Comparison of ENCODE assay signal across 10 cellular contexts in the genomic region with DNA sequence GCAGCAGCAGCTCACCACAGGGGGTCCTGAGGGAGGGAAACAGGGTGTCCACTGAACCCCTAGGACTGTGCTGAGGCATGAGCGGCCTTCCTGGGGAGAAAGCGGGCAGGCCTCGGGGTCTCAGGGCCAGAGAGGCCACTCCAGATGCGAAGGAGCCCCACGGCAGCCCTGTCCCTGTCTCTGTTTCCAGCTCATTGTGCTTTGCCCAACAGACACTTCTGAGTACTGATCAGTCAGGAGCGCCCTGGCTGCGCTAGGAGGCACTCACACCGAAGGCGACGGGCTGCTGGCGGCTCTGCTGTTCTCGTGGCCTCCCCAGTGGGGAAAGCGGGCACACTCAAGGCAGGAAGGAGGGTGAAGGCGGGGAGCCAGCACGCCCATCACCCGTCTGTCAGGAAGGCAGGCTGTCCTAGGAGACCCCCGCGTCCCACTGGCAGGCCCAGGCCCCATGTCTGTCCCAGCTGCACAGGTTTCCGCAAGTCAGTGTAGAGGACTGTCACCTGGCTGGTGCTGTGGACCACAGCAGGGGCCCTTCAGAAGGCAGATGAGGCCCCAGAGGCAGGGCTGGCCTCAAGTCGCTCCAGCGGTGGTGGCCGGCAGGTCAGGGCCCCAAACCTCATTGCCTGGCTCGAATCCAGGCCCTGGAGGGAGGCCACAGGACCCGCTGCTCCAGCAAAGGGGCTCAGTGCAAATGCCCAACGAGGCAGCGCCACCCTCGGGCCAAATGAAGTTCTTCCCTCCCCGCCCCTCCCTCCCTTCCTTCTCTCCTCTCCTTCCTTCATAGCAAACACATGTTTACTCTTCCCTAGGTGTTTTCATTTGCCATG. TPM values are rescaled to one million over a fixed set of nuclear protein-coding genes. Genes with fewer than 3 reads are reported as not detected.
DNase-seq lines count a peak whose midpoint lies in the region; ATAC-seq, FAIRE-seq and TF ChIP-seq lines count a peak whose summit lies in the region.
"Had no signal": no experiment of that assay in that cellular context is flagged by ENCODE, and none has a peak within 500 bp of the region (broad histone marks: within the 10 kb centered on the region; RNA-seq: fewer than 3 reads in every experiment).

No MANE protein-coding gene starts in this region.

- ATAC-seq in GM21723 (IDR thresholded peaks at IDR 0.05; ENCODE audit: unreplicated experiment), result no peak

- H2BK12ac ChIP-seq in H9 (ENCODE audit: insufficient read length, low read depth, low read length), result no peak overlapping the region

- H3K9ac ChIP-seq in H9 (ENCODE audit: extremely low read depth, insufficient read length, low read length) (no peak overlapping the region), kidney (ENCODE audit: low read length in 2 of 2) (no peak overlapping the region)

- H3K4me3 ChIP-seq in Peyer's patch (peak overlapping the region; percentile 11 to 46 (median 32)), kidney (ENCODE audit: low read length in 2 of 2) (peak overlapping the region; percentile 34 to 52), small intestine (ENCODE audit: low read depth in 1 of 2, low read length in 2 of 2) (no peak overlapping the region)

- intact Hi-C loops in kidney (cut with DNase I), result no loop called here

- no peak overlapping the region for H3K56ac ChIP-seq in H9 (ENCODE audit: insufficient read length, low read depth, low read length)

- DNase-seq in DMS 273 (lab: John Stamatoyannopoulos, UW; ENCODE audit: unreplicated experiment) (peak; percentile 54), DMS 273 treated with DMSO at 0.1 percent for 48 hours (lab: John Stamatoyannopoulos, UW) (no peak), H9 (peak; percentile 82), Peyer's patch (peak; percentile 50 to 75 (median 73)), kidney (peak; percentile 73), small intestine (no peak), retina (no peak)

- H2AFZ ChIP-seq in H9 (ENCODE audit: low read length), result no peak overlapping the region

- H3K36me3 Mint-ChIP-seq in H9 (ENCODE audit: insufficient read depth in 1 of 3, low read depth in 3 of 3), result no peaks in the 10 kb centered on the region

- no peak overlapping the region for H3T11ph ChIP-seq in H9 (ENCODE audit: low read length)

- no peaks in the 10 kb centered on the region; the same call in none of the 2 replicates for H3K27me3 Mint-ChIP-seq in H9 (ENCODE audit: low read depth)

- TF ChIP-seq CTCF in H9 (conservative IDR thresholded peaks at IDR 0.05) (peak; percentile 73), Peyer's patch (IDR thresholded peaks at IDR 0.05) (peak in 4 of 6 experiments; percentile 42 to 54 (median 51)), kidney (IDR thresholded peaks at IDR 0.05; ENCODE audit: borderline replicate concordance, extremely low read depth, insufficient read depth) (peak; percentile 12)

- no peaks in the 10 kb centered on the region for H4K20me1 ChIP-seq in H9 (ENCODE audit: control insufficient read depth, insufficient read depth, insufficient read length)

- H3K79me2 ChIP-seq in H9 (ENCODE audit: insufficient read depth, low read length), result no peaks in the 10 kb centered on the region

- FAIRE-seq in kidney (lab: Jason Lieb, UNC), result no peak
- FAIRE-seq in small intestine (lab: Jason Lieb, UNC), result no peak
- FAIRE-seq: A204.1, islet of Langerhans had no signal

- no peak overlapping the region for H3K4me3 Mint-ChIP-seq in H9

- H3K27ac ChIP-seq in H9 (ENCODE audit: insufficient read length, low read depth, low read length) (no peak overlapping the region), Peyer's patch (peak overlapping the region in 2 of 4 donors; percentile 30 to 76), kidney (ENCODE audit: low read depth in 2 of 2, low read length in 2 of 2) (no peak overlapping the region), small intestine (ENCODE audit: low read depth in 1 of 2, low read length in 1 of 2) (no peak overlapping the region)

- H2AK5ac ChIP-seq in H9 (ENCODE audit: insufficient read length, low read length), result no peak overlapping the region

- H4K8ac ChIP-seq in H9 (replicated peaks; ENCODE audit: insufficient read length, low read depth, low read length), result no peak overlapping the region

- H3K4ac ChIP-seq in H9 (ENCODE audit: low read depth, low read length), result no peak overlapping the region

- no peaks in the 10 kb centered on the region for H3K23me2 ChIP-seq in H9 (ENCODE audit: insufficient read length, low read depth, low read length, poor library complexity, severe bottlenecking)

- no peak overlapping the region for H2BK15ac ChIP-seq in H9 (ENCODE audit: low read depth, low read length)

- H3K14ac ChIP-seq in H9 (ENCODE audit: insufficient read depth, low read length), result no peak overlapping the region

- H4K5ac ChIP-seq in H9 (ENCODE audit: insufficient read length, low read depth, low read length), result no peak overlapping the region

- H2BK20ac ChIP-seq in H9 (ENCODE audit: low read depth, low read length, poor library complexity, severe bottlenecking), result no peak overlapping the region

- peaks cover 0 to 1% of the 10 kb centered on the region in 2 experiments; a peak in 2 of 5 replicates for H3K9me3 Mint-ChIP-seq in H9

- no peaks in the 10 kb centered on the region for H3K36me3 ChIP-seq in Peyer's patch
- no peaks in the 10 kb centered on the region for H3K36me3 ChIP-seq in kidney (ENCODE audit: control insufficient read depth in 1 of 2, insufficient read depth in 2 of 2, low read length in 2 of 2)
- no peaks in the 10 kb centered on the region for H3K36me3 ChIP-seq in small intestine (ENCODE audit: control insufficient read depth in 2 of 2, insufficient read depth in 2 of 2, low read length in 2 of 2)

- no peak overlapping the region for H3K18ac ChIP-seq in H9 (ENCODE audit: insufficient read length, low read depth, low read length)

- H3K9me3 ChIP-seq in H9 (ENCODE audit: control insufficient read depth, low read depth, low read length) (no peaks in the 10 kb centered on the region), Peyer's patch (no peaks in the 10 kb centered on the region), kidney (ENCODE audit: control insufficient read depth in 1 of 2, low read length in 2 of 2) (no peaks in the 10 kb centered on the region), small intestine (ENCODE audit: control insufficient read depth, low read depth) (no peaks in the 10 kb centered on the region)

- H3K4me1 Mint-ChIP-seq in H9, result peaks cover 19 to 28% of the 10 kb centered on the region in 2 experiments

- H3K27me3 ChIP-seq in H9 (ENCODE audit: insufficient read depth, low read length) (no peaks in the 10 kb centered on the region), Peyer's patch (no peaks in the 10 kb centered on the region), small intestine (ENCODE audit: control insufficient read depth in 2 of 2, insufficient read depth in 2 of 2, low read length in 2 of 2) (no peaks in the 10 kb centered on the region)

- H3K4me1 ChIP-seq in H9 (ENCODE audit: insufficient read depth, low read length) (no peaks in the 10 kb centered on the region; the same call in 1 of the 2 replicates), Peyer's patch (peaks cover 0 to 27% (median 6%) of the 10 kb centered on the region in 4 donors), kidney (ENCODE audit: control insufficient read depth in 1 of 2, insufficient read depth in 1 of 2, low read depth in 1 of 2, low read length in 2 of 2) (peaks cover 0 to 6% of the 10 kb centered on the region in 2 donors), small intestine (ENCODE audit: control insufficient read depth in 2 of 2, insufficient read depth in 1 of 2, low read depth in 1 of 2, low read length in 1 of 2) (no peaks in the 10 kb centered on the region)

- no CpG with 5 or more reads among the region's 28 CpGs for WGBS in H9 (ENCODE audit: extremely low coverage, insufficient read length, low lambda C conversion rate)
- 64 to 75% (median 68%) methylated on average over 28 of the region's 28 CpGs for WGBS in small intestine, 3 donors

- TF ChIP-seq POLR2A in Peyer's patch (IDR thresholded peaks at IDR 0.05), result no peak

- H3K27ac Mint-ChIP-seq in H9, result no peak overlapping the region

- H3K79me1 ChIP-seq in H9 (ENCODE audit: insufficient read depth, low read depth, low read length, poor library complexity, severe bottlenecking), result no peaks in the 10 kb centered on the region

- no peak overlapping the region for H3K4me2 ChIP-seq in H9 (ENCODE audit: insufficient read depth, insufficient read length, low read length)

- no peak overlapping the region for H3K23ac ChIP-seq in H9 (ENCODE audit: insufficient read length, low read depth, low read length)

- no peak overlapping the region for H4K91ac ChIP-seq in H9 (ENCODE audit: insufficient read length, low read depth, low read length)

- no peak overlapping the region for H2BK120ac ChIP-seq in H9 (ENCODE audit: low read depth, low read length, poor library complexity, severe bottlenecking)

- no peak overlapping the region for H2BK5ac ChIP-seq in H9 (ENCODE audit: insufficient read length, low read length)

RNA-seq across cellular contexts. Expression of a gene that starts 6.8 kb away (rescaled TPM):
- total RNA-seq in H9 (2021) (0.17 and 0.37 TPM in 2 replicates), Peyer's patch (1 to 10 TPM in 1 of 4 donors, under 1 TPM in 1, not detected in 2; 0.27 to 2.5 TPM), kidney (2.7 TPM)
- polyA plus RNA-seq in kidney (ENCODE audit: insufficient read depth, low read depth, low replicate concordance) (0.28 TPM), small intestine (under 1 TPM in 2 of 3 donors, not detected in 1; 0.54 to 0.64 TPM)

RNA-seq across cellular contexts. Expression of a gene that starts 31.6 kb away (rescaled TPM):
- total RNA-seq in H9 (2021), result not detected in 2 replicates
- total RNA-seq in Peyer's patch, result under 1 TPM in 2 of 4 donors, not detected in 2; 0.27 to 0.28 TPM
- 5.7 TPM for total RNA-seq in kidney
- 0.24 TPM for polyA plus RNA-seq in kidney (ENCODE audit: insufficient read depth, low read depth, low replicate concordance)
- polyA plus RNA-seq in small intestine, result under 1 TPM in 1 of 3 donors, not detected in 2; 0.39 TPM

RNA-seq across cellular contexts. Expression of a gene that starts 46.1 kb away (rescaled TPM):
- total RNA-seq in H9 (2021), result 53.4 and 55.3 TPM in 2 replicates
- total RNA-seq in Peyer's patch, result 10 to 100 TPM; 13.2 to 45.2 (median 24.2) TPM
- total RNA-seq in kidney, result 18.3 TPM
- polyA plus RNA-seq in kidney (ENCODE audit: insufficient read depth, low read depth, low replicate concordance), result 21.9 TPM
- polyA plus RNA-seq in small intestine, result 10 to 100 TPM; 12.7 to 28.8 (median 23.9) TPM

RNA-seq across cellular contexts. Expression of a gene that starts 51.9 kb away (rescaled TPM):
- 2.0 and 2.1 TPM in 2 replicates for total RNA-seq in H9 (2021)
- total RNA-seq in Peyer's patch, result under 1 TPM in 3 of 4 donors, not detected in 1; 0.40 to 0.57 (median 0.53) TPM
- 61.4 TPM for total RNA-seq in kidney
- polyA plus RNA-seq in kidney (ENCODE audit: insufficient read depth, low read depth, low replicate concordance), result 1.6 TPM
- under 1 TPM in 1 of 3 donors, not detected in 2; 0.92 TPM for polyA plus RNA-seq in small intestine

Comparison
In these comparisons a context has a peak if more than half of its experiments do, and no peak if none do; other contexts are left out.
1. DNase-seq: peak in DMS 273 (single experiment), H9 (single experiment), Peyer's patch (3 of 3) and kidney (single experiment); none in DMS 273 treated with DMSO at 0.1 percent for 48 hours (single experiment), small intestine (single experiment) and retina (single experiment).
2. CTCF ChIP-seq: peak in every context shown above with its lines; median percentile 73 in H9; 51 in Peyer's patch; 12 in kidney.
3. H3K4me3 ChIP-seq: peak in Peyer's patch (4 of 4) and kidney (2 of 2); none in small intestine (0 of 2).